10 cellular contexts compared by ENCODE assay signal in genomic region chr2:230893881-230894781, GRCh38. TPM values are rescaled to one million over a fixed set of nuclear protein-coding genes. Genes with fewer than 3 reads are reported as not detected.
DNase-seq lines count a peak whose midpoint lies in the region; ATAC-seq and TF ChIP-seq lines count a peak whose summit lies in the region.
"Had no signal": no experiment of that assay in that cellular context is flagged by ENCODE, and none has a peak within 500 bp of the region (broad histone marks: within the 10 kb centered on the region; RNA-seq: fewer than 3 reads in every experiment).

No MANE protein-coding gene starts in this region.

- H3K36me3 Mint-ChIP-seq in brain, result no peaks in the 10 kb centered on the region
- no peaks in the 10 kb centered on the region for H3K36me3 Mint-ChIP-seq in stimulated activated memory B cell treated with anti-CD40 and anti-IgM and Interleukin-4, amounts not matched to agents 10 μg/mL and 1 μg/mL and 100 μg/mL, for 72 hours

- peaks cover 0 to 10% (median 2%) of the 10 kb centered on the region in 5 experiments for H3K9me3 Mint-ChIP-seq in brain
- peaks cover 1% of the 10 kb centered on the region for H3K9me3 Mint-ChIP-seq in stimulated activated memory B cell treated with anti-CD40 and anti-IgM and Interleukin-4, amounts not matched to agents 10 μg/mL and 1 μg/mL and 100 μg/mL, for 72 hours

- ATAC-seq in HG03342 (IDR thresholded peaks at IDR 0.05; ENCODE audit: unreplicated experiment) (peak; percentile 65), HG03045 (IDR thresholded peaks at IDR 0.05; ENCODE audit: unreplicated experiment) (no peak)
- peak; percentile 80 for ATAC-seq in stimulated activated memory B cell treated with anti-CD40 and anti-IgM and Interleukin-4, amounts not matched to agents 10 μg/mL and 1 μg/mL and 100 μg/mL, for 72 hours
- ATAC-seq: body of pancreas, HCT116 had no signal

- peaks cover 4% of the 10 kb centered on the region for H3K27me3 Mint-ChIP-seq in brain
- no peaks in the 10 kb centered on the region for H3K27me3 Mint-ChIP-seq in stimulated activated memory B cell treated with anti-CD40 and anti-IgM and Interleukin-4, amounts not matched to agents 10 μg/mL and 1 μg/mL and 100 μg/mL, for 72 hours

- H3K4me1 Mint-ChIP-seq in brain, result peaks cover 62% of the 10 kb centered on the region
- peaks cover 65% of the 10 kb centered on the region for H3K4me1 Mint-ChIP-seq in stimulated activated memory B cell treated with anti-CD40 and anti-IgM and Interleukin-4, amounts not matched to agents 10 μg/mL and 1 μg/mL and 100 μg/mL, for 72 hours

- DNase-seq in SIG-M5 treated with dmso at 0.1 percent for 504 hours (lab: John Stamatoyannopoulos, UW; ENCODE audit: unreplicated experiment) (peak; percentile 65), SIG-M5 (lab: John Stamatoyannopoulos, UW) (no peak), RKO (ENCODE audit: low spot score) (no peak), SW480 (ENCODE audit: low spot score) (no peak)

- no peak for TF ChIP-seq CTCF in brain (conservative IDR thresholded peaks at IDR 0.05)

- H3K27ac Mint-ChIP-seq in brain, result peak overlapping the region; percentile 58 to 77 (median 68)
- peak overlapping the region; percentile 75 for H3K27ac Mint-ChIP-seq in stimulated activated memory B cell treated with anti-CD40 and anti-IgM and Interleukin-4, amounts not matched to agents 10 μg/mL and 1 μg/mL and 100 μg/mL, for 72 hours

- H3K4me3 Mint-ChIP-seq in brain, result no peak overlapping the region
- no peak overlapping the region for H3K4me3 Mint-ChIP-seq in stimulated activated memory B cell treated with anti-CD40 and anti-IgM and Interleukin-4, amounts not matched to agents 10 μg/mL and 1 μg/mL and 100 μg/mL, for 72 hours

RNA-seq across cellular contexts. Expression of gene ITM2C, which starts 29.4 kb away (rescaled TPM):
- polyA plus RNA-seq in brain (ENCODE audit: insufficient read depth, low read depth, low replicate concordance), result 519 TPM

RNA-seq across cellular contexts. Expression of gene GPR55, which starts 30.9 kb away (rescaled TPM):
- polyA plus RNA-seq in brain (ENCODE audit: insufficient read depth, low read depth, low replicate concordance), result 0.08 TPM
